In the genomic region with DNA sequence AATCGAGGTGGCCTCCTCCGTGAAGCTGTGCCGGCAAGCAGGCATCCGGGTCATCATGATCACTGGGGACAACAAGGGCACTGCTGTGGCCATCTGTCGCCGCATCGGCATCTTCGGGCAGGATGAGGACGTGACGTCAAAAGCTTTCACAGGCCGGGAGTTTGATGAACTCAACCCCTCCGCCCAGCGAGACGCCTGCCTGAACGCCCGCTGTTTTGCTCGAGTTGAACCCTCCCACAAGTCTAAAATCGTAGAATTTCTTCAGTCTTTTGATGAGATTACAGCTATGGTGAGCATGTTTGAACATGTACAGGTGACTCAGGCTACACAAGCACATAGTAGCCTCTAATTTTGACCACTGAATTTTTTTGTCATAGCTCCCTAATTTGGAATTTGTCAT, we compare ENCODE assay signal across 21 cellular contexts. TPM values are rescaled to one million over a fixed set of nuclear protein-coding genes. Genes with fewer than 3 reads are reported as not detected.
DNase-seq lines count a peak whose midpoint lies in the region; ATAC-seq, FAIRE-seq and TF ChIP-seq lines count a peak whose summit lies in the region.
"Had no signal": no experiment of that assay in that cellular context is flagged by ENCODE, and none has a peak within 500 bp of the region (broad histone marks: within the 10 kb centered on the region; RNA-seq: fewer than 3 reads in every experiment).

No MANE protein-coding gene starts in this region.

- H3K18ac ChIP-seq in trophoblast cell (ENCODE audit: low read length) = peak overlapping the region; percentile 38

- peaks cover 1% of the 10 kb centered on the region; the same call in 1 of the 2 replicates for H3K79me2 ChIP-seq in PC-3 (ENCODE audit: low read length)
- H3K79me2 ChIP-seq in trophoblast cell (ENCODE audit: control insufficient read depth, insufficient read depth, low read length, poor library complexity) = no peaks in the 10 kb centered on the region

- peaks cover 38% of the 10 kb centered on the region for H3K4me1 ChIP-seq in PC-3 (ENCODE audit: insufficient read depth, low read length)
- peaks cover 0 to 3% of the 10 kb centered on the region in 2 experiments for H3K4me1 ChIP-seq in trophoblast cell (ENCODE audit: control insufficient read depth in 1 of 2, insufficient read depth in 2 of 2, low read length in 2 of 2)

- no peak overlapping the region for H3K23ac ChIP-seq in trophoblast cell (ENCODE audit: low read length)

- FAIRE-seq in GM12891 (lab: Jason Lieb, UNC) = no peak

- peak overlapping the region; percentile 24 for H2BK5ac ChIP-seq in trophoblast cell (ENCODE audit: low read depth, low read length, poor library complexity)

- intact Hi-C loops in PC-3 (cut with micrococcal nuclease) = no loop called here

- no TSS peak for BruUV-seq in PC-3 (replicated peaks; lab: Mats Ljungman, UMichigan)

- no peaks in the 10 kb centered on the region for H3K79me1 ChIP-seq in trophoblast cell (ENCODE audit: low read length)

- CTCF ChIA-PET in PC-3 (lab: Charles Lee) = no interaction called here

- peaks cover 15% of the 10 kb centered on the region for H3F3A ChIP-seq in PC-3 (ENCODE audit: low read length, unreplicated experiment)

- no peak overlapping the region for H2BK120ac ChIP-seq in trophoblast cell (ENCODE audit: insufficient read depth, low read length, poor library complexity)

- no peak overlapping the region for H3K4me3 ChIP-seq in PC-3 (ENCODE audit: low read length)
- H3K4me3 ChIP-seq in epithelial cell of esophagus (ENCODE audit: low read length) = no peak overlapping the region
- H3K4me3 ChIP-seq in trophoblast cell (ENCODE audit: low read depth, low read length) = no peak overlapping the region

- POLR2A ChIA-PET in PC-3 (lab: Charles Lee; ENCODE audit: unreplicated experiment) = no interaction called here

- H3K9me3 ChIP-seq in PC-3 (ENCODE audit: low read length) (no peaks in the 10 kb centered on the region), trophoblast cell (ENCODE audit: insufficient read depth, low read depth, low read length) (no peaks in the 10 kb centered on the region)

- TF ChIP-seq POLR2A in GM12891 (IDR thresholded peaks at IDR 0.05; ENCODE audit: low read depth, low read length) = no peak

- H4K20me1 ChIP-seq in PC-3 (ENCODE audit: low read length) = no peaks in the 10 kb centered on the region

- H3K36me3 ChIP-seq in PC-3 (ENCODE audit: low read depth, low read length) (peaks cover 94% of the 10 kb centered on the region), trophoblast cell (ENCODE audit: control insufficient read depth in 1 of 2, insufficient read depth in 2 of 2, low read length in 2 of 2) (peaks cover 59 to 82% of the 10 kb centered on the region in 2 experiments)

- H3K9ac ChIP-seq in PC-3 (ENCODE audit: low read length) (no peak overlapping the region), trophoblast cell (ENCODE audit: low read length) (no peak overlapping the region)

- peak overlapping the region; percentile 43 for H4K12ac ChIP-seq in trophoblast cell (ENCODE audit: low read depth, low read length)

- no peak overlapping the region for H2AK5ac ChIP-seq in trophoblast cell (ENCODE audit: low read length)

- no peak overlapping the region for H2BK12ac ChIP-seq in trophoblast cell (ENCODE audit: low read length)

- H2AFZ ChIP-seq in PC-3 (ENCODE audit: low read length) (no peak overlapping the region), trophoblast cell (ENCODE audit: insufficient read depth, low read length, poor library complexity) (no peak overlapping the region)

- H4K91ac ChIP-seq in trophoblast cell (ENCODE audit: low read depth, low read length) = no peak overlapping the region

- H3K27ac ChIP-seq in PC-3 (ENCODE audit: low read length) (peak overlapping the region; percentile 73), trophoblast cell (ENCODE audit: low read depth, low read length) (no peak overlapping the region)
- H3K27ac ChIP-seq: HL-60 had no signal

- no peak overlapping the region for H3K4ac ChIP-seq in trophoblast cell (ENCODE audit: low read depth, low read length)

- H3K27me3 ChIP-seq in PC-3 (ENCODE audit: low read length) = no peaks in the 10 kb centered on the region
- H3K27me3 ChIP-seq in trophoblast cell (ENCODE audit: insufficient read depth, low read length) = no peaks in the 10 kb centered on the region

- peak; percentile 50 for DNase-seq in activated effector memory CD4-positive, alpha-beta T cell treated with anti-CD3 and anti-CD28 coated beads, Interleukin-2, amount 50 U/mL, for 16 hours
- no peak for DNase-seq in activated effector memory CD4-positive, alpha-beta T cell treated with Interleukin-2 at 50 U/mL for 16 hours
- DNase-seq in PC-3 (no peak), epithelial cell of esophagus (ENCODE audit: low read depth) (peak; percentile 90), trophoblast cell (peak in 1 of 2 donors; percentile 37), GM12891 (ENCODE audit: insufficient read length, low spot score) (no peak)
- DNase-seq: activated naive CD4-positive, alpha-beta T cell; CD8-positive, alpha-beta T cell; DND-41; effector CD4-positive, alpha-beta T cell; KG1; naive B cell; NCI-H1105; NCI-H2171 treated with DMSO at 0.1 percent for 48 hours; NCI-H82; stimulated activated CD4-positive, alpha-beta T cell treated with anti-CD3 and anti-CD28 coated beads, Interleukin-15, amount 100 ng/mL, for 24 hours; stimulated activated naive CD8-positive, alpha-beta T cell treated with anti-CD3 and anti-CD28 coated beads, Interleukin-15, Interleukin-2, amounts not matched to agents 100 U/mL and 50 U/mL, for 24 hours; T-cell had no signal

- no peak for ATAC-seq in PC-3
- ATAC-seq in HG02852 (IDR thresholded peaks at IDR 0.05; ENCODE audit: unreplicated experiment) = no peak
- ATAC-seq in GM18498 (IDR thresholded peaks at IDR 0.05; ENCODE audit: unreplicated experiment) = no peak
- ATAC-seq: CD8-positive, alpha-beta T cell; stimulated activated naive CD8-positive, alpha-beta T cell treated with anti-CD3 and anti-CD28 coated beads, Interleukin-15, Interleukin-2, amounts not matched to agents 100 U/mL and 50 U/mL, for 24 hours; T-cell had no signal

- no CpG with 5 or more reads among the region's 18 CpGs for WGBS in trophoblast cell (ENCODE audit: extremely low coverage, insufficient coverage, insufficient read length)

- H4K8ac ChIP-seq in trophoblast cell (ENCODE audit: low read depth, low read length) = peak overlapping the region; percentile 35

- TF ChIP-seq CTCF in PC-3 (conservative IDR thresholded peaks at IDR 0.05; ENCODE audit: low read depth, low read length) (no peak), epithelial cell of esophagus (IDR thresholded peaks at IDR 0.05; ENCODE audit: insufficient read depth, low read depth, low read length, missing control alignments) (no peak)

- H3K4me2 ChIP-seq in PC-3 (ENCODE audit: low read length) = no peak overlapping the region
- no peak overlapping the region for H3K4me2 ChIP-seq in trophoblast cell (ENCODE audit: low read length)

- no peaks in the 10 kb centered on the region for H3K9me2 ChIP-seq in PC-3 (replicated peaks; ENCODE audit: low read length)

- H3K14ac ChIP-seq in trophoblast cell (ENCODE audit: low read length) = no peak overlapping the region

TF ChIP-seq in GM12891, 5 proteins besides CTCF, POLR2A, EP300 and RAD21:
- TF ChIP-seq PAX5 (IDR thresholded peaks at IDR 0.05; ENCODE audit: insufficient read depth, low read length, severe bottlenecking) (no peak), POLR2AphosphoS5 (IDR thresholded peaks at IDR 0.05; ENCODE audit: low read depth, low read length) (no peak), POU2F2 (IDR thresholded peaks at IDR 0.05; ENCODE audit: low read depth, low read length) (no peak), TAF1 (IDR thresholded peaks at IDR 0.05; ENCODE audit: low read depth, low read length) (no peak), SPI1 (IDR thresholded peaks at IDR 0.05; ENCODE audit: low read depth, low read length) (no peak)

RNA-seq across cellular contexts. Expression of gene ATP2A2, which starts 59.7 kb away (rescaled TPM):
- 174 and 211 TPM in 2 replicates for total RNA-seq in PC-3 (2014; rRNA removed)
- 110 and 113 TPM in 2 replicates for polyA plus RNA-seq in trophoblast cell (2013)
- 60.1 TPM for polyA plus RNA-seq in GM12891 (2012; ENCODE audit: low read depth, missing spikeins)

Comparison
In these comparisons a context has a peak if more than half of its experiments do, and no peak if none do; other contexts are left out.
1. DNase-seq: peak in activated effector memory CD4-positive, alpha-beta T cell treated with anti-CD3 and anti-CD28 coated beads, Interleukin-2, amount 50 U/mL, for 16 hours (single experiment) and epithelial cell of esophagus (single experiment); none in activated effector memory CD4-positive, alpha-beta T cell treated with Interleukin-2 at 50 U/mL for 16 hours (single experiment), PC-3 (single experiment) and GM12891 (single experiment).